In genomic region chr13:25148005-25148798, GRCh38 we compare ENCODE assay signal across 1 cellular context.
TF ChIP-seq lines count a peak whose summit lies in the region.

No MANE protein-coding gene starts in this region.

TF ChIP-seq in WTC11, 78 proteins besides CTCF, POLR2A, EP300 and RAD21 (continued from another document):
- no peak for TF ChIP-seq ZNF532 (CRISPR knock-in tag; IDR thresholded peaks at IDR 0.05; ENCODE audit: borderline replicate concordance)
- TF ChIP-seq CDX4 (CRISPR knock-in tag; IDR thresholded peaks at IDR 0.05; ENCODE audit: borderline replicate concordance): no peak
- TF ChIP-seq IRF2 (CRISPR knock-in tag; IDR thresholded peaks at IDR 0.05; ENCODE audit: borderline replicate concordance, low read depth): no peak
- TF ChIP-seq PRDM15 (CRISPR knock-in tag; IDR thresholded peaks at IDR 0.05): no peak
- TF ChIP-seq ZNF512 (CRISPR knock-in tag; IDR thresholded peaks at IDR 0.05; ENCODE audit: borderline replicate concordance): no peak
